Comparison of ENCODE assay signal across 8 cellular contexts in genomic region chr4:56908206-56909082, GRCh38. TPM values are rescaled to one million over a fixed set of nuclear protein-coding genes. Genes with fewer than 3 reads are reported as not detected.
DNase-seq lines count a peak whose midpoint lies in the region; ATAC-seq and TF ChIP-seq lines count a peak whose summit lies in the region.

No MANE protein-coding gene starts in this region.

- no peaks in the 10 kb centered on the region for H3K27me3 ChIP-seq in CD4-positive, CD25-positive, alpha-beta regulatory T cell (ENCODE audit: control insufficient read depth, insufficient read depth, low read length)
- no peaks in the 10 kb centered on the region for H3K27me3 ChIP-seq in HL-60 (ENCODE audit: insufficient read depth, poor library complexity, severe bottlenecking)

- TF ChIP-seq CTCF in HL-60 (IDR thresholded peaks at IDR 0.05; ENCODE audit: insufficient read depth, low read length) (no peak), astrocyte of the cerebellum (IDR thresholded peaks at IDR 0.05; ENCODE audit: low read depth, low read length, missing control alignments) (no peak)

- peaks cover 10% of the 10 kb centered on the region for H3K27me3 Mint-ChIP-seq in CD4-positive, CD25-positive, alpha-beta regulatory T cell

- H3K36me3 Mint-ChIP-seq in CD4-positive, CD25-positive, alpha-beta regulatory T cell: peaks cover 7% of the 10 kb centered on the region

- H3K4me3 Mint-ChIP-seq in CD4-positive, CD25-positive, alpha-beta regulatory T cell: peak overlapping the region; percentile 95 to 100 (median 98)

- H3K4me1 Mint-ChIP-seq in CD4-positive, CD25-positive, alpha-beta regulatory T cell: peaks cover 29 to 56% (median 41%) of the 10 kb centered on the region in 4 donors

- H3K4me1 ChIP-seq in CD4-positive, CD25-positive, alpha-beta regulatory T cell (ENCODE audit: control insufficient read depth, insufficient read depth, low read length, poor library complexity, severe bottlenecking): peaks cover 51% of the 10 kb centered on the region

- peak overlapping the region; percentile 96 to 98 (median 98) for H3K27ac Mint-ChIP-seq in CD4-positive, CD25-positive, alpha-beta regulatory T cell

- H3K4me3 ChIP-seq in CD4-positive, CD25-positive, alpha-beta regulatory T cell (ENCODE audit: low read depth, low read length): peak overlapping the region; percentile 94
- peak overlapping the region; percentile 73 for H3K4me3 ChIP-seq in HL-60 (replicated peaks; ENCODE audit: insufficient read depth, low read length)
- peak overlapping the region; percentile 92 for H3K4me3 ChIP-seq in astrocyte of the cerebellum (ENCODE audit: low read depth, low read length)
- H3K4me3 ChIP-seq in skeletal muscle cell (ENCODE audit: low read depth, low read length): peak overlapping the region; percentile 94

- no peaks in the 10 kb centered on the region for H3K9me3 Mint-ChIP-seq in CD4-positive, CD25-positive, alpha-beta regulatory T cell

- H3K9me3 ChIP-seq in CD4-positive, CD25-positive, alpha-beta regulatory T cell (ENCODE audit: control insufficient read depth in 2 of 2, low read length in 2 of 2): no peaks in the 10 kb centered on the region

- peak; percentile 64 to 65 for ATAC-seq in CD4-positive, CD25-positive, alpha-beta regulatory T cell (ENCODE audit: low read depth in 2 of 2)
- peak; percentile 42 for ATAC-seq in GM19468 (IDR thresholded peaks at IDR 0.05; ENCODE audit: extremely low read depth, unreplicated experiment)

- in situ Hi-C loops in astrocyte of the cerebellum (cut with HindIII; ENCODE audit: low sequenced_read_pairs): no loop called here

- H3K36me3 ChIP-seq in CD4-positive, CD25-positive, alpha-beta regulatory T cell (ENCODE audit: control insufficient read depth, insufficient read depth, low read length): peaks cover 6% of the 10 kb centered on the region

- peak; percentile 59 to 78 (median 77) for DNase-seq in CD4-positive, CD25-positive, alpha-beta regulatory T cell
- DNase-seq in HL-60 (ENCODE audit: low read depth in 1 of 2, low spot score in 1 of 2) (peak; percentile 43 to 66), T-helper 2 cell (peak; percentile 42 to 76 (median 65)), astrocyte of the cerebellum (ENCODE audit: low read depth) (peak; percentile 24), hypothalamus (lab: John Stamatoyannopoulos, UW) (peak in 43 of 51 donors; percentile 11 to 74 (median 47)), skeletal muscle cell (ENCODE audit: low read depth) (peak; percentile 32), NCI-H2171 treated with DMSO at 0.1 percent for 48 hours (lab: John Stamatoyannopoulos, UW) (no peak)

- H3K27ac ChIP-seq in CD4-positive, CD25-positive, alpha-beta regulatory T cell (ENCODE audit: insufficient read depth, low read length, poor library complexity, severe bottlenecking): peak overlapping the region; percentile 88
- peak overlapping the region; percentile 98 for H3K27ac ChIP-seq in HL-60 (replicated peaks)

RNA-seq across cellular contexts. Expression of gene REST, which starts 0.7 kb away (rescaled TPM):
- total RNA-seq in CD4-positive, CD25-positive, alpha-beta regulatory T cell: 68.0 TPM
- polyA plus RNA-seq in CD4-positive, CD25-positive, alpha-beta regulatory T cell: 100 to 1,000 TPM; 126 to 141 (median 134) TPM
